1 cellular context compared by ENCODE assay signal in the genomic region with DNA sequence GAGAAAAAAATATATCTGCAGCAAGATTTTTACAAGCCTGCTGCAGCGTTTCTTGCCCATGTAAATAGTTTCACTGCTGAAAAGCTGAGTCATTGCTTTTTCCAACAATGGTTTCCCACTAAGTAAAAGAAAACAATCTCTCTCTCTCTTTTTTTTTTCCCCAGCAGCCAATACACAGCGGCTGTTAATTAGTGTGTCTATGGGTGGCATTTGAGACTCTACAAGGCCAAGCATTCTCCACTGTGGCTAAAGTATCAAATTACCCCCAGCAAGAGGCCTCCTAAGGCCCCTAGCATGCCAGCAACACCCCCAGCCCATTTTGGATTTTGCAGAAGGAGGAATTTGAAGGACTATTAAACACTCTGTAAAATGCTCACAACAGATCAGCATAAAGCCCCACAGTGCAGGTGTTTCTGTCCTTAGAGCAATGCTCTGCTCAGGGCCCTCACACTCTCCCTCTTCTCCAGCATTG.
TF ChIP-seq lines count a peak whose summit lies in the region.

No MANE protein-coding gene starts in this region.

TF ChIP-seq in H1, 55 proteins besides CTCF, POLR2A, EP300 and RAD21 (continued from another document):
- TF ChIP-seq RNF2 (IDR thresholded peaks at IDR 0.05; ENCODE audit: borderline replicate concordance, low read depth, low read length, missing control alignments, poor library complexity, severe bottlenecking) = no peak
- no peak for TF ChIP-seq SP4 (IDR thresholded peaks at IDR 0.05; ENCODE audit: low read length)
- TF ChIP-seq, protein P1, sequence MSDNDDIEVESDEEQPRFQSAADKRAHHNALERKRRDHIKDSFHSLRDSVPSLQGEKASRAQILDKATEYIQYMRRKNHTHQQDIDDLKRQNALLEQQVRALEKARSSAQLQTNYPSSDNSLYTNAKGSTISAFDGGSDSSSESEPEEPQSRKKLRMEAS (IDR thresholded peaks at IDR 0.05) = no peak
- no peak for TF ChIP-seq NRF1 (IDR thresholded peaks at IDR 0.05; ENCODE audit: low read depth, low read length)
- 0 out of 2 replicates have a peak, but pooled peaks have one; percentile 13 for TF ChIP-seq TCF12 (IDR thresholded peaks at IDR 0.05; ENCODE audit: low read depth, low read length)
- TF ChIP-seq CBX5 (IDR thresholded peaks at IDR 0.05; ENCODE audit: low read depth, low read length) = no peak
- no peak for TF ChIP-seq POLR2AphosphoS5 (IDR thresholded peaks at IDR 0.05; ENCODE audit: low read depth, low read length)
- TF ChIP-seq, protein P2, sequence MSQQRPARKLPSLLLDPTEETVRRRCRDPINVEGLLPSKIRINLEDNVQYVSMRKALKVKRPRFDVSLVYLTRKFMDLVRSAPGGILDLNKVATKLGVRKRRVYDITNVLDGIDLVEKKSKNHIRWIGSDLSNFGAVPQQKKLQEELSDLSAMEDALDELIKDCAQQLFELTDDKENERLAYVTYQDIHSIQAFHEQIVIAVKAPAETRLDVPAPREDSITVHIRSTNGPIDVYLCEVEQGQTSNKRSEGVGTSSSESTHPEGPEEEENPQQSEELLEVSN (IDR thresholded peaks at IDR 0.05) = no peak
- TF ChIP-seq YY1 (IDR thresholded peaks at IDR 0.05; ENCODE audit: low read depth, low read length) = peak; percentile 44; the same call in 1 of the 2 replicates
- TF ChIP-seq JUN (IDR thresholded peaks at IDR 0.05; ENCODE audit: low read depth, low read length) = no peak
- TF ChIP-seq CREB1 (IDR thresholded peaks at IDR 0.05) = no peak
- no peak for TF ChIP-seq PHF8 (conservative IDR thresholded peaks at IDR 0.05; ENCODE audit: low read depth, low read length)
- TF ChIP-seq KDM4A (IDR thresholded peaks at IDR 0.05; ENCODE audit: low read depth, low read length, severe bottlenecking) = no peak
- no peak for TF ChIP-seq POU5F1 (IDR thresholded peaks at IDR 0.05; ENCODE audit: low read depth, low read length)
- no peak for TF ChIP-seq RFX5 (IDR thresholded peaks at IDR 0.05; ENCODE audit: borderline replicate concordance, low read depth, low read length)
- TF ChIP-seq HDAC2 (IDR thresholded peaks at IDR 0.05; ENCODE audit: borderline replicate concordance in 1 of 2, low read depth in 2 of 2, low read length in 2 of 2) = peak; percentile 66 to 76; a peak in 1 of 4 replicates
- no peak for TF ChIP-seq TBP (IDR thresholded peaks at IDR 0.05; ENCODE audit: low read depth, low read length)
- no peak for TF ChIP-seq HDAC6 (IDR thresholded peaks at IDR 0.05; ENCODE audit: low read depth, low read length)
- peak; percentile 93 for TF ChIP-seq BACH1 (IDR thresholded peaks at IDR 0.05; ENCODE audit: low read length)
- no peak for TF ChIP-seq SIN3A (conservative IDR thresholded peaks at IDR 0.05 in 1 of 2, IDR thresholded peaks at IDR 0.05 in 1 of 2; ENCODE audit: low read depth in 1 of 2, low read length in 2 of 2)
- TF ChIP-seq, protein P3, sequence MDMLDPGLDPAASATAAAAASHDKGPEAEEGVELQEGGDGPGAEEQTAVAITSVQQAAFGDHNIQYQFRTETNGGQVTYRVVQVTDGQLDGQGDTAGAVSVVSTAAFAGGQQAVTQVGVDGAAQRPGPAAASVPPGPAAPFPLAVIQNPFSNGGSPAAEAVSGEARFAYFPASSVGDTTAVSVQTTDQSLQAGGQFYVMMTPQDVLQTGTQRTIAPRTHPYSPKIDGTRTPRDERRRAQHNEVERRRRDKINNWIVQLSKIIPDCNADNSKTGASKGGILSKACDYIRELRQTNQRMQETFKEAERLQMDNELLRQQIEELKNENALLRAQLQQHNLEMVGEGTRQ (IDR thresholded peaks at IDR 0.05; ENCODE audit: low read length) = no peak
- no peak for TF ChIP-seq RBBP5 (IDR thresholded peaks at IDR 0.05; ENCODE audit: borderline replicate concordance, low read depth, low read length)
- no peak for TF ChIP-seq CTBP2 (IDR thresholded peaks at IDR 0.05; ENCODE audit: borderline replicate concordance, insufficient read depth, insufficient read length, low read length)
- TF ChIP-seq KDM5A (IDR thresholded peaks at IDR 0.05; ENCODE audit: low read length) = no peak
- TF ChIP-seq, protein P4, sequence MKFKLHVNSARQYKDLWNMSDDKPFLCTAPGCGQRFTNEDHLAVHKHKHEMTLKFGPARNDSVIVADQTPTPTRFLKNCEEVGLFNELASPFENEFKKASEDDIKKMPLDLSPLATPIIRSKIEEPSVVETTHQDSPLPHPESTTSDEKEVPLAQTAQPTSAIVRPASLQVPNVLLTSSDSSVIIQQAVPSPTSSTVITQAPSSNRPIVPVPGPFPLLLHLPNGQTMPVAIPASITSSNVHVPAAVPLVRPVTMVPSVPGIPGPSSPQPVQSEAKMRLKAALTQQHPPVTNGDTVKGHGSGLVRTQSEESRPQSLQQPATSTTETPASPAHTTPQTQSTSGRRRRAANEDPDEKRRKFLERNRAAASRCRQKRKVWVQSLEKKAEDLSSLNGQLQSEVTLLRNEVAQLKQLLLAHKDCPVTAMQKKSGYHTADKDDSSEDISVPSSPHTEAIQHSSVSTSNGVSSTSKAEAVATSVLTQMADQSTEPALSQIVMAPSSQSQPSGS (IDR thresholded peaks at IDR 0.05; ENCODE audit: low read length) = 0 out of 2 replicates have a peak, but pooled peaks have one; percentile 41
- peak in 1 of 2 experiments; percentile 31 for TF ChIP-seq BCL11A (IDR thresholded peaks at IDR 0.05; ENCODE audit: low read depth in 2 of 2, low read length in 2 of 2)
- TF ChIP-seq JUND (IDR thresholded peaks at IDR 0.05; ENCODE audit: low read length) = peak; percentile 74; the same call in 1 of the 2 replicates
- no peak for TF ChIP-seq CEBPB (IDR thresholded peaks at IDR 0.05; ENCODE audit: low read depth, low read length)
- TF ChIP-seq RXRA (IDR thresholded peaks at IDR 0.05; ENCODE audit: insufficient read depth, low read depth, low read length) = no peak
- TF ChIP-seq SUZ12 (IDR thresholded peaks at IDR 0.05; ENCODE audit: low read length) = no peak
- TF ChIP-seq SIX5 (IDR thresholded peaks at IDR 0.05; ENCODE audit: low read depth, low read length) = no peak
- TF ChIP-seq GABPA (IDR thresholded peaks at IDR 0.05; ENCODE audit: borderline replicate concordance, insufficient read depth, low read length) = no peak
- TF ChIP-seq GTF2F1 (IDR thresholded peaks at IDR 0.05; ENCODE audit: borderline replicate concordance, low read depth, low read length) = no peak
- TF ChIP-seq SAP30 (IDR thresholded peaks at IDR 0.05; ENCODE audit: insufficient read depth, insufficient replicate concordance, low read length) = no peak
- peak; percentile 69 for TF ChIP-seq ASH2L (IDR thresholded peaks at IDR 0.05; ENCODE audit: low read length)
- TF ChIP-seq SIRT6 (IDR thresholded peaks at IDR 0.05; ENCODE audit: low read length) = no peak
- TF ChIP-seq KDM1A (IDR thresholded peaks at IDR 0.05; ENCODE audit: borderline replicate concordance, low read length) = no peak
- TF ChIP-seq NANOG (IDR thresholded peaks at IDR 0.05; ENCODE audit: insufficient read depth, low read depth, low read length, poor library complexity, severe bottlenecking) = peak; percentile 42
- TF ChIP-seq SP2 (IDR thresholded peaks at IDR 0.05; ENCODE audit: low read length) = no peak
- no peak for TF ChIP-seq EZH2 (IDR thresholded peaks at IDR 0.05; ENCODE audit: low read depth, low read length, severe bottlenecking)
- no peak; the same call in 1 of the 2 replicates for TF ChIP-seq CHD1 (IDR thresholded peaks at IDR 0.05; ENCODE audit: low read depth, low read length)
- TF ChIP-seq EGR1 (IDR thresholded peaks at IDR 0.05; ENCODE audit: borderline replicate concordance, low read depth, low read length) = no peak
- no peak for TF ChIP-seq SRF (IDR thresholded peaks at IDR 0.05; ENCODE audit: low read depth, low read length)
- no peak for TF ChIP-seq FOSL1 (IDR thresholded peaks at IDR 0.05; ENCODE audit: insufficient read depth, low read depth, low read length)
- peak; percentile 20 for TF ChIP-seq TAF7 (optimal IDR thresholded peaks at IDR 0.05; ENCODE audit: borderline replicate concordance, low read depth, low read length)
- TF ChIP-seq, protein P5, sequence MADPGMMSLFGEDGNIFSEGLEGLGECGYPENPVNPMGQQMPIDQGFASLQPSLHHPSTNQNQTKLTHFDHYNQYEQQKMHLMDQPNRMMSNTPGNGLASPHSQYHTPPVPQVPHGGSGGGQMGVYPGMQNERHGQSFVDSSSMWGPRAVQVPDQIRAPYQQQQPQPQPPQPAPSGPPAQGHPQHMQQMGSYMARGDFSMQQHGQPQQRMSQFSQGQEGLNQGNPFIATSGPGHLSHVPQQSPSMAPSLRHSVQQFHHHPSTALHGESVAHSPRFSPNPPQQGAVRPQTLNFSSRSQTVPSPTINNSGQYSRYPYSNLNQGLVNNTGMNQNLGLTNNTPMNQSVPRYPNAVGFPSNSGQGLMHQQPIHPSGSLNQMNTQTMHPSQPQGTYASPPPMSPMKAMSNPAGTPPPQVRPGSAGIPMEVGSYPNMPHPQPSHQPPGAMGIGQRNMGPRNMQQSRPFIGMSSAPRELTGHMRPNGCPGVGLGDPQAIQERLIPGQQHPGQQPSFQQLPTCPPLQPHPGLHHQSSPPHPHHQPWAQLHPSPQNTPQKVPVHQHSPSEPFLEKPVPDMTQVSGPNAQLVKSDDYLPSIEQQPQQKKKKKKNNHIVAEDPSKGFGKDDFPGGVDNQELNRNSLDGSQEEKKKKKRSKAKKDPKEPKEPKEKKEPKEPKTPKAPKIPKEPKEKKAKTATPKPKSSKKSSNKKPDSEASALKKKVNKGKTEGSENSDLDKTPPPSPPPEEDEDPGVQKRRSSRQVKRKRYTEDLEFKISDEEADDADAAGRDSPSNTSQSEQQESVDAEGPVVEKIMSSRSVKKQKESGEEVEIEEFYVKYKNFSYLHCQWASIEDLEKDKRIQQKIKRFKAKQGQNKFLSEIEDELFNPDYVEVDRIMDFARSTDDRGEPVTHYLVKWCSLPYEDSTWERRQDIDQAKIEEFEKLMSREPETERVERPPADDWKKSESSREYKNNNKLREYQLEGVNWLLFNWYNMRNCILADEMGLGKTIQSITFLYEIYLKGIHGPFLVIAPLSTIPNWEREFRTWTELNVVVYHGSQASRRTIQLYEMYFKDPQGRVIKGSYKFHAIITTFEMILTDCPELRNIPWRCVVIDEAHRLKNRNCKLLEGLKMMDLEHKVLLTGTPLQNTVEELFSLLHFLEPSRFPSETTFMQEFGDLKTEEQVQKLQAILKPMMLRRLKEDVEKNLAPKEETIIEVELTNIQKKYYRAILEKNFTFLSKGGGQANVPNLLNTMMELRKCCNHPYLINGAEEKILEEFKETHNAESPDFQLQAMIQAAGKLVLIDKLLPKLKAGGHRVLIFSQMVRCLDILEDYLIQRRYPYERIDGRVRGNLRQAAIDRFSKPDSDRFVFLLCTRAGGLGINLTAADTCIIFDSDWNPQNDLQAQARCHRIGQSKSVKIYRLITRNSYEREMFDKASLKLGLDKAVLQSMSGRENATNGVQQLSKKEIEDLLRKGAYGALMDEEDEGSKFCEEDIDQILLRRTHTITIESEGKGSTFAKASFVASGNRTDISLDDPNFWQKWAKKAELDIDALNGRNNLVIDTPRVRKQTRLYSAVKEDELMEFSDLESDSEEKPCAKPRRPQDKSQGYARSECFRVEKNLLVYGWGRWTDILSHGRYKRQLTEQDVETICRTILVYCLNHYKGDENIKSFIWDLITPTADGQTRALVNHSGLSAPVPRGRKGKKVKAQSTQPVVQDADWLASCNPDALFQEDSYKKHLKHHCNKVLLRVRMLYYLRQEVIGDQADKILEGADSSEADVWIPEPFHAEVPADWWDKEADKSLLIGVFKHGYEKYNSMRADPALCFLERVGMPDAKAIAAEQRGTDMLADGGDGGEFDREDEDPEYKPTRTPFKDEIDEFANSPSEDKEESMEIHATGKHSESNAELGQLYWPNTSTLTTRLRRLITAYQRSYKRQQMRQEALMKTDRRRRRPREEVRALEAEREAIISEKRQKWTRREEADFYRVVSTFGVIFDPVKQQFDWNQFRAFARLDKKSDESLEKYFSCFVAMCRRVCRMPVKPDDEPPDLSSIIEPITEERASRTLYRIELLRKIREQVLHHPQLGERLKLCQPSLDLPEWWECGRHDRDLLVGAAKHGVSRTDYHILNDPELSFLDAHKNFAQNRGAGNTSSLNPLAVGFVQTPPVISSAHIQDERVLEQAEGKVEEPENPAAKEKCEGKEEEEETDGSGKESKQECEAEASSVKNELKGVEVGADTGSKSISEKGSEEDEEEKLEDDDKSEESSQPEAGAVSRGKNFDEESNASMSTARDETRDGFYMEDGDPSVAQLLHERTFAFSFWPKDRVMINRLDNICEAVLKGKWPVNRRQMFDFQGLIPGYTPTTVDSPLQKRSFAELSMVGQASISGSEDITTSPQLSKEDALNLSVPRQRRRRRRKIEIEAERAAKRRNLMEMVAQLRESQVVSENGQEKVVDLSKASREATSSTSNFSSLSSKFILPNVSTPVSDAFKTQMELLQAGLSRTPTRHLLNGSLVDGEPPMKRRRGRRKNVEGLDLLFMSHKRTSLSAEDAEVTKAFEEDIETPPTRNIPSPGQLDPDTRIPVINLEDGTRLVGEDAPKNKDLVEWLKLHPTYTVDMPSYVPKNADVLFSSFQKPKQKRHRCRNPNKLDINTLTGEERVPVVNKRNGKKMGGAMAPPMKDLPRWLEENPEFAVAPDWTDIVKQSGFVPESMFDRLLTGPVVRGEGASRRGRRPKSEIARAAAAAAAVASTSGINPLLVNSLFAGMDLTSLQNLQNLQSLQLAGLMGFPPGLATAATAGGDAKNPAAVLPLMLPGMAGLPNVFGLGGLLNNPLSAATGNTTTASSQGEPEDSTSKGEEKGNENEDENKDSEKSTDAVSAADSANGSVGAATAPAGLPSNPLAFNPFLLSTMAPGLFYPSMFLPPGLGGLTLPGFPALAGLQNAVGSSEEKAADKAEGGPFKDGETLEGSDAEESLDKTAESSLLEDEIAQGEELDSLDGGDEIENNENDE (IDR thresholded peaks at IDR 0.05; ENCODE audit: insufficient replicate concordance, low read length) = peak; percentile 67
- no peak for TF ChIP-seq TAF1 (IDR thresholded peaks at IDR 0.05; ENCODE audit: low read depth, low read length)
- peak; percentile 25; the same call in 1 of the 2 replicates for TF ChIP-seq TEAD4 (IDR thresholded peaks at IDR 0.05; ENCODE audit: low read depth, low read length)
- TF ChIP-seq CBX8 (IDR thresholded peaks at IDR 0.05; ENCODE audit: borderline replicate concordance, low read depth, low read length) = no peak
- TF ChIP-seq MAFK (IDR thresholded peaks at IDR 0.05; ENCODE audit: low read depth, low read length) = peak; percentile 94
TF ChIP-seq in H1: peak in this region for 14.
